Comparison of ENCODE assay signal across 9 cellular contexts in genomic region chr13:30802501-30802900, GRCh38.
A peak's percentile ranks its signal among the peaks of the same experiment; 100 is the strongest.
DNase-seq lines count a peak whose midpoint lies in the region; ATAC-seq and TF ChIP-seq lines count a peak whose summit lies in the region.
"Had no signal": no experiment of that assay in that cellular context is flagged by ENCODE, and none has a peak within 500 bp of the region (broad histone marks: within the 10 kb centered on the region; RNA-seq: fewer than 3 reads in every experiment).

No MANE protein-coding gene starts in this region.

- no peaks in the 10 kb centered on the region for H3K27me3 ChIP-seq in dorsolateral prefrontal cortex
- H3K27me3 ChIP-seq: upper lobe of left lung had no signal

- in situ Hi-C loops in ACHN (cut with HindIII; ENCODE audit: low pct_ligation_motif_present, low pct_unique_long_range_greater_than_20kb, low sequenced_read_pairs), result no loop called here

- no peak for DNase-seq in activated T-cell treated with anti-CD3 and anti-CD28 coated beads, Interleukin-2, amount 50 U/mL, for 72 hours
- no peak for DNase-seq in activated T-cell treated with anti-CD3 and anti-CD28 coated beads, Interleukin-2, amount 50 U/mL, for 1 hour
- DNase-seq in dorsolateral prefrontal cortex, result no peak
- DNase-seq in NCI-H1105 (lab: John Stamatoyannopoulos, UW), result no peak
- no peak for DNase-seq in ACHN
- DNase-seq in stimulated activated CD4-positive, alpha-beta T cell treated with anti-CD3 and anti-CD28 coated beads, Interleukin-4, amount 100 ng/mL, for 1 hour, result no peak

- peaks cover 19% of the 10 kb centered on the region for H3K4me1 Mint-ChIP-seq in activated T-cell treated with anti-CD3 and anti-CD28 coated beads, Interleukin-2, amount 50 U/mL, for 72 hours (ENCODE audit: low read depth)
- H3K4me1 Mint-ChIP-seq in stimulated activated memory B cell treated with anti-CD40 and anti-IgM and Interleukin-4, amounts not matched to agents 10 μg/mL and 1 μg/mL and 100 μg/mL, for 72 hours, result peaks cover 15% of the 10 kb centered on the region

- ATAC-seq in activated T-cell treated with anti-CD3 and anti-CD28 coated beads, Interleukin-2, amount 50 U/mL, for 72 hours (replicated peaks in 1 of 2), result peak; percentile 8 to 16
- peak; percentile 10 for ATAC-seq in HG03521 (IDR thresholded peaks at IDR 0.05; ENCODE audit: unreplicated experiment)
- ATAC-seq in stimulated activated memory B cell treated with anti-CD40 and anti-IgM and Interleukin-4, amounts not matched to agents 10 μg/mL and 1 μg/mL and 100 μg/mL, for 72 hours, result peak; percentile 18

- H3K27ac Mint-ChIP-seq in activated T-cell treated with anti-CD3 and anti-CD28 coated beads, Interleukin-2, amount 50 U/mL, for 72 hours, result no peak overlapping the region
- peak overlapping the region; percentile 53 for H3K27ac Mint-ChIP-seq in stimulated activated memory B cell treated with anti-CD40 and anti-IgM and Interleukin-4, amounts not matched to agents 10 μg/mL and 1 μg/mL and 100 μg/mL, for 72 hours

- no peaks in the 10 kb centered on the region for H3K36me3 Mint-ChIP-seq in activated T-cell treated with anti-CD3 and anti-CD28 coated beads, Interleukin-2, amount 50 U/mL, for 72 hours (ENCODE audit: insufficient read depth in 2 of 2)
- H3K36me3 Mint-ChIP-seq in stimulated activated memory B cell treated with anti-CD40 and anti-IgM and Interleukin-4, amounts not matched to agents 10 μg/mL and 1 μg/mL and 100 μg/mL, for 72 hours, result no peaks in the 10 kb centered on the region

- intact Hi-C loops in dorsolateral prefrontal cortex (cut with DNase I), result loop anchor here (5.0 to 10.0 kb wide), 12 partner anchors 65 to 670 kb away; partner anchors contain the start of genes HMGB1 (in 2 of the 2) and USPL1 (in 1 of the 2)

- H3K4me3 Mint-ChIP-seq in activated T-cell treated with anti-CD3 and anti-CD28 coated beads, Interleukin-2, amount 50 U/mL, for 72 hours, result peak overlapping the region in 1 of 2 donors; percentile 68
- H3K4me3 Mint-ChIP-seq in stimulated activated memory B cell treated with anti-CD40 and anti-IgM and Interleukin-4, amounts not matched to agents 10 μg/mL and 1 μg/mL and 100 μg/mL, for 72 hours, result no peak overlapping the region

- no peaks in the 10 kb centered on the region for H3K27me3 Mint-ChIP-seq in activated T-cell treated with anti-CD3 and anti-CD28 coated beads, Interleukin-2, amount 50 U/mL, for 72 hours (ENCODE audit: low read depth)
- no peaks in the 10 kb centered on the region for H3K27me3 Mint-ChIP-seq in stimulated activated memory B cell treated with anti-CD40 and anti-IgM and Interleukin-4, amounts not matched to agents 10 μg/mL and 1 μg/mL and 100 μg/mL, for 72 hours

- no peak for TF ChIP-seq CTCF in dorsolateral prefrontal cortex (IDR thresholded peaks at IDR 0.05 in 54 of 56, conservative IDR thresholded peaks at IDR 0.05 in 2 of 56; ENCODE audit: low read depth in 1 of 56, partially characterized antibody in 56 of 56)

- H3K4me3 ChIP-seq in dorsolateral prefrontal cortex, result peak overlapping the region in 45 of 59 donors; percentile 33 to 71 (median 55)

- H3K27ac ChIP-seq in dorsolateral prefrontal cortex, result peak overlapping the region in 6 of 59 donors; percentile 46 to 78 (median 68)
- H3K27ac ChIP-seq: upper lobe of left lung had no signal

- no peaks in the 10 kb centered on the region for H3K9me3 Mint-ChIP-seq in activated T-cell treated with anti-CD3 and anti-CD28 coated beads, Interleukin-2, amount 50 U/mL, for 72 hours
- H3K9me3 Mint-ChIP-seq in stimulated activated memory B cell treated with anti-CD40 and anti-IgM and Interleukin-4, amounts not matched to agents 10 μg/mL and 1 μg/mL and 100 μg/mL, for 72 hours, result no peaks in the 10 kb centered on the region
